ENCODE assay signal across 1 cellular context in genomic region chr10:8065651-8066050, GRCh38.
TF ChIP-seq lines count a peak whose summit lies in the region.

No MANE protein-coding gene starts in this region.

TF ChIP-seq in GM12878, 131 proteins besides CTCF, POLR2A, EP300 and RAD21:
- TF ChIP-seq NFYA (IDR thresholded peaks at IDR 0.05; ENCODE audit: borderline replicate concordance, low read depth, low read length) (no peak), ATF2 (IDR thresholded peaks at IDR 0.05; ENCODE audit: low read length) (peak; percentile 65), RUNX3 (IDR thresholded peaks at IDR 0.05; ENCODE audit: low read length) (peak; percentile 67), NFIC (IDR thresholded peaks at IDR 0.05; ENCODE audit: low read depth, low read length) (peak; percentile 49), ZNF384 (IDR thresholded peaks at IDR 0.05; ENCODE audit: borderline replicate concordance, low read depth, low read length) (peak; percentile 92), IKZF2 (IDR thresholded peaks at IDR 0.05) (0 out of 4 replicates have a peak, but pooled peaks of 1 of the 2 experiments have one; percentile 19), IKZF1 (conservative IDR thresholded peaks at IDR 0.05) (no peak), JUNB (IDR thresholded peaks at IDR 0.05) (peak; percentile 70), BCL11A (IDR thresholded peaks at IDR 0.05; ENCODE audit: low read depth, low read length) (peak; percentile 37; the same call in 1 of the 2 replicates), ETV6 (conservative IDR thresholded peaks at IDR 0.05 in 1 of 2, IDR thresholded peaks at IDR 0.05 in 1 of 2; ENCODE audit: borderline replicate concordance in 1 of 2, low read depth in 1 of 2) (no peak), MTA2 (IDR thresholded peaks at IDR 0.05; ENCODE audit: low read depth) (peak; percentile 18; the same call in 1 of the 2 replicates)
